ENCODE assay signal across 16 cellular contexts in genomic region chr7:19145429-19146201, GRCh38. TPM values are rescaled to one million over a fixed set of nuclear protein-coding genes. Genes with fewer than 3 reads are reported as not detected.
DNase-seq lines count a peak whose midpoint lies in the region; ATAC-seq and TF ChIP-seq lines count a peak whose summit lies in the region.
"Had no signal": no experiment of that assay in that cellular context is flagged by ENCODE, and none has a peak within 500 bp of the region (broad histone marks: within the 10 kb centered on the region; RNA-seq: fewer than 3 reads in every experiment).

No MANE protein-coding gene starts in this region.

- H3K4me1 ChIP-seq in iPS DF 6.9 (ENCODE audit: control insufficient read depth, insufficient read depth, low read length) (no peaks in the 10 kb centered on the region), smooth muscle cell (ENCODE audit: low read depth) (peaks cover 19% of the 10 kb centered on the region), PC-9 (replicated peaks; ENCODE audit: insufficient read depth) (no peaks in the 10 kb centered on the region)
- H3K4me1 ChIP-seq: A549, SJCRH30 had no signal

- H4K20me1 ChIP-seq in smooth muscle cell (ENCODE audit: low read depth) (no peaks in the 10 kb centered on the region), PC-9 (ENCODE audit: insufficient read depth) (0 out of 2 replicates have a peak, but pooled peaks cover 5% of the 10 kb centered on the region)

- no peaks in the 10 kb centered on the region for H3K79me2 ChIP-seq in smooth muscle cell (ENCODE audit: low read depth)
- H3K79me2 ChIP-seq in PC-9 (ENCODE audit: low read depth), result no peaks in the 10 kb centered on the region

- H3K9me2 ChIP-seq in PC-9 (ENCODE audit: insufficient read depth), result no peaks in the 10 kb centered on the region; the same call in 1 of the 2 replicates

- H3K4me2 ChIP-seq in smooth muscle cell (peak overlapping the region; percentile 87), PC-9 (no peak overlapping the region)
- H3K4me2 ChIP-seq: A549 had no signal

- POLR2A ChIA-PET in PC-9 (lab: Charles Lee; ENCODE audit: unreplicated experiment), result no interaction called here

- no peaks in the 10 kb centered on the region for H3K36me3 ChIP-seq in iPS DF 6.9 (ENCODE audit: control insufficient read depth, insufficient read depth, low read length)
- no peaks in the 10 kb centered on the region for H3K36me3 ChIP-seq in smooth muscle cell (ENCODE audit: low read depth)
- H3K36me3 ChIP-seq in PC-9 (ENCODE audit: low read depth), result no peaks in the 10 kb centered on the region
- H3K36me3 ChIP-seq: SJCRH30 had no signal

- TF ChIP-seq CTCF in smooth muscle cell (IDR thresholded peaks at IDR 0.05; ENCODE audit: borderline replicate concordance, insufficient read depth, poor library complexity, severe bottlenecking) (no peak), PC-9 (conservative IDR thresholded peaks at IDR 0.05) (no peak)

- H3K4me3 ChIP-seq in iPS DF 6.9 (ENCODE audit: low read length) (peak overlapping the region; percentile 29; the same call in 1 of the 2 replicates), smooth muscle cell (peak overlapping the region; percentile 47), PC-9 (no peak overlapping the region)
- H3K4me3 ChIP-seq: A549, SJCRH30 had no signal

- intact Hi-C loops in PC-9 (cut with micrococcal nuclease; ENCODE audit: unreplicated experiment), result no loop called here

- DNase-seq in NCI-H748 (lab: John Stamatoyannopoulos, UW; ENCODE audit: unreplicated experiment), result peak; percentile 13
- no peak for DNase-seq in NCI-H748 treated with DMSO at 0.1 percent for 48 hours (lab: John Stamatoyannopoulos, UW)
- DNase-seq in NCI-H2171 treated with DMSO at 0.1 percent for 48 hours (lab: John Stamatoyannopoulos, UW), result peak; percentile 18
- no peak for DNase-seq in iPS DF 6.9 (ENCODE audit: low read depth, low spot score)
- no peak for DNase-seq in smooth muscle cell (lab: John Stamatoyannopoulos, UW; ENCODE audit: unreplicated experiment)
- no peak for DNase-seq in PC-9
- DNase-seq in GM19240 (ENCODE audit: insufficient read length, low spot score), result no peak
- DNase-seq: activated CD4-positive, alpha-beta T cell treated with anti-CD3 and anti-CD28 coated beads, Interleukin-2, amount 10 ng/mL, durations not matched to agents 7 days and 5 days; CD4-positive, alpha-beta T cell; SJCRH30; stimulated activated CD4-positive, alpha-beta T cell treated with anti-CD3 and anti-CD28 coated beads, Interleukin-1b, Interleukin-23, amount 100 ng/mL, for 48 hours had no signal

- H3K9me3 ChIP-seq in iPS DF 6.9 (ENCODE audit: control insufficient read depth, insufficient read depth, low read length) (no peaks in the 10 kb centered on the region), smooth muscle cell (replicated peaks; ENCODE audit: low read depth) (no peaks in the 10 kb centered on the region), PC-9 (ENCODE audit: insufficient read depth, low read depth) (no peaks in the 10 kb centered on the region)
- H3K9me3 ChIP-seq: A549, SJCRH30 had no signal

- CTCF ChIA-PET in PC-9 (lab: Charles Lee), result no interaction called here

- no peaks in the 10 kb centered on the region for H3F3A ChIP-seq in smooth muscle cell (ENCODE audit: low read depth)
- H3F3A ChIP-seq in PC-9 (ENCODE audit: insufficient read depth, low read depth), result no peaks in the 10 kb centered on the region

- no peak overlapping the region for H3K9ac ChIP-seq in smooth muscle cell (ENCODE audit: low read depth)

- H2AFZ ChIP-seq in smooth muscle cell (ENCODE audit: low read depth) (no peak overlapping the region), PC-9 (no peak overlapping the region)

- ATAC-seq in GM21367 (IDR thresholded peaks at IDR 0.05; ENCODE audit: unreplicated experiment), result no peak
- ATAC-seq: A549 had no signal

- H3K27me3 ChIP-seq in iPS DF 6.9 (ENCODE audit: control insufficient read depth, insufficient read depth, low read length) (peaks cover 26% of the 10 kb centered on the region), smooth muscle cell (ENCODE audit: low read depth) (peaks cover 60% of the 10 kb centered on the region), PC-9 (ENCODE audit: insufficient read depth, low read depth) (peaks cover 9% of the 10 kb centered on the region; the same call in 1 of the 2 replicates)
- H3K27me3 ChIP-seq: SJCRH30 had no signal

- H3K27ac ChIP-seq in iPS DF 6.9 (ENCODE audit: low read length), result no peak overlapping the region
- H3K27ac ChIP-seq in smooth muscle cell (ENCODE audit: low read depth), result no peak overlapping the region
- H3K27ac ChIP-seq in PC-9, result no peak overlapping the region
- H3K27ac ChIP-seq: A549, SJCRH30 had no signal

- WGBS in iPS DF 6.9 (ENCODE audit: insufficient coverage, insufficient read length), result no CpG with 5 or more reads among the region's 20 CpGs
- WGBS in smooth muscle cell (ENCODE audit: low lambda C conversion rate), result 7% methylated on average over 20 of the region's 20 CpGs

- no TSS peak for BruUV-seq in PC-9 (replicated peaks; lab: Mats Ljungman, UMichigan)

RNA-seq across cellular contexts. Expression of gene FERD3L, which starts 0.4 kb away (rescaled TPM):
- total RNA-seq in smooth muscle cell (not detected in 2 replicates), PC-9 (2021) (not detected in 2 replicates)
- polyA plus RNA-seq in smooth muscle cell, result not detected in 2 replicates
- total RNA-seq: activated CD4-positive, alpha-beta T cell treated with anti-CD3 and anti-CD28 coated beads, Interleukin-2, amount 10 ng/mL, durations not matched to agents 7 days and 5 days; CD4-positive, alpha-beta T cell; frontal cortex; G401; LHCN-M2; SJCRH30 had no signal
- polyA plus RNA-seq: A549 had no signal

RNA-seq across cellular contexts. Expression of gene TWIST1, which starts 28.2 kb away (rescaled TPM):
- total RNA-seq in smooth muscle cell (33.2 and 51.3 TPM in 2 replicates), PC-9 (2021) (1.0 and 2.0 TPM in 2 replicates)
- 45.6 and 58.0 TPM in 2 replicates for polyA plus RNA-seq in smooth muscle cell
- total RNA-seq: CD4-positive, alpha-beta T cell had no signal

Comparison
In these comparisons a context has a peak if more than half of its experiments do, and no peak if none do; other contexts are left out.
1. DNase-seq: peak in NCI-H748 (single experiment) and NCI-H2171 treated with DMSO at 0.1 percent for 48 hours (single experiment); none in NCI-H748 treated with DMSO at 0.1 percent for 48 hours (single experiment), iPS DF 6.9 (single experiment), smooth muscle cell (single experiment), PC-9 (0 of 2) and GM19240 (single experiment).
2. RNA of gene TWIST1, which starts 28.2 kb away (total RNA-seq): 33.2 to 51.3 TPM in smooth muscle cell; 1.0 to 2.0 TPM in PC-9; every median in the first group is over 10 times any median in the second.